Comparison of ENCODE assay signal across 7 cellular contexts in genomic region chr2:87514034-87514433, GRCh38.
ATAC-seq and TF ChIP-seq lines count a peak whose summit lies in the region.
"Not testable (repeated sequence)": the region's sequence is repeated elsewhere in the genome, so short reads cannot be mapped to it uniquely, and the experiment has no call there.

No MANE protein-coding gene starts in this region.

- ATAC-seq in GM18511 (IDR thresholded peaks at IDR 0.05; ENCODE audit: unreplicated experiment) (peak; percentile 70), GM19043 (IDR thresholded peaks at IDR 0.05; ENCODE audit: low read depth, unreplicated experiment) (peak; percentile 69), GM21381 (IDR thresholded peaks at IDR 0.05; ENCODE audit: unreplicated experiment) (peak; percentile 59), HG02610 (IDR thresholded peaks at IDR 0.05; ENCODE audit: unreplicated experiment) (peak; percentile 70), HG02970 (IDR thresholded peaks at IDR 0.05; ENCODE audit: low FRiP score, unreplicated experiment) (peak; percentile 54), HG03175 (IDR thresholded peaks at IDR 0.05; ENCODE audit: unreplicated experiment) (peak; percentile 66)

- H3K4me1 ChIP-seq in KMS-11 (ENCODE audit: low read depth, poor library complexity, severe bottlenecking), result peaks cover 24% of the 10 kb centered on the region

- not testable (repeated sequence) for H4K20me1 ChIP-seq in KMS-11 (ENCODE audit: insufficient read depth)

- H3K79me2 ChIP-seq in KMS-11 (ENCODE audit: insufficient read depth, low read depth), result peaks cover 24% of the 10 kb centered on the region; the same call in 1 of the 2 replicates

- H3K4me3 ChIP-seq in KMS-11 (IDR thresholded peaks at IDR 0.05; ENCODE audit: insufficient read depth, low read depth, low read length), result not testable (repeated sequence)

- H3K9ac ChIP-seq in KMS-11, result not testable (repeated sequence)

- not testable (repeated sequence) for TF ChIP-seq CTCF in KMS-11 (conservative IDR thresholded peaks at IDR 0.05; ENCODE audit: low read depth, low read length)

- H3K36me3 ChIP-seq in KMS-11 (ENCODE audit: insufficient read depth), result not testable (repeated sequence)

- peak overlapping the region; percentile 47; the same call in 1 of the 2 replicates for H3K27ac ChIP-seq in KMS-11

- not testable (repeated sequence) for H3K4me2 ChIP-seq in KMS-11

- not testable (repeated sequence) for H2AFZ ChIP-seq in KMS-11 (ENCODE audit: low read depth)

- H3K27me3 ChIP-seq in KMS-11 (ENCODE audit: insufficient read depth, low read depth), result not testable (repeated sequence)
